Comparison of ENCODE assay signal across 8 cellular contexts in the genomic region with DNA sequence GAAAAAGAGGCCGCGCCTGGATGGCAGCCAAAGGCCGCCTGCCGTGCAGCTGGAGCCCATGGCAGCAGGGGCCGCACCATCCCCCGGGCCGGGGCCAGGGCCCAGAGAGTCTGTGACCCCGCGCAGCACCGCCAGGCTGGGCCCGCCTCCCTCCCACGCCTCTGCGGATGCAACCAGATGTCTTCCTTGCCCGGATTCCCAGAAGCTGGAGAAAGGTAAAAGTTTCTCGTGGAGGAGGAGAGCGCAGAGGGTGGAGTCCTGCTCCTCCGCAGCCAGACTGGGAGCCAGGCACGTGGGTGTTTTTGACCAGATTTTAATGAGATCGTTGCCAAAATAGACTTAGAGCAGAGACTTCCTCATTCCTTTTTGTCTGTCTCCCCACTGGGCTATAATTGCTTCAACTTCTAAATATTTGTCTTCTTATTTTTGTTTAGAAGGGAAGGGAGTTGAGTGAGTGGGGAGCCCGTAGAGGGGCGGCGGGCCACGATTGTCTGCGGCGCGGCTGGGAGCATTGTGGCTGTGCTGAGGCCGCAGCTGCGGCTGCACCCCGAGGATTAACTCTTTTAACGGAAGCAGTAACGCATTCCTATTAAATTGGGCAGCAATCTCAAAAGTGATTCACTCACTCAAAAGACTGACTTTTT. TPM values are rescaled to one million over a fixed set of nuclear protein-coding genes. Genes with fewer than 3 reads are reported as not detected.
DNase-seq lines count a peak whose midpoint lies in the region; ATAC-seq and TF ChIP-seq lines count a peak whose summit lies in the region.

No MANE protein-coding gene starts in this region.

- H3K4me1 ChIP-seq in BLaER1 = peaks cover 79% of the 10 kb centered on the region
- peaks cover 0 to 9% of the 10 kb centered on the region in 2 donors for H3K4me1 ChIP-seq in esophagus (ENCODE audit: control insufficient read depth in 2 of 2, insufficient read depth in 2 of 2, low read length in 1 of 2)
- H3K4me1 ChIP-seq in OCI-LY7 (ENCODE audit: insufficient read depth, low read length, poor library complexity, severe bottlenecking) = peaks cover 11% of the 10 kb centered on the region

- H3K79me2 ChIP-seq in OCI-LY7 (ENCODE audit: insufficient read depth, low read depth, low read length) = peaks cover 6% of the 10 kb centered on the region; the same call in 1 of the 2 replicates

- POLR2A ChIA-PET in OCI-LY7 (lab: Charles Lee) = no interaction called here

- peak overlapping the region; percentile 53 for H3K9ac ChIP-seq in BLaER1

- DNase-seq in NCI-H226 = peak; percentile 81
- no peak for DNase-seq in RPMI8226
- no peak for DNase-seq in OCI-LY7 (ENCODE audit: low spot score)
- DNase-seq in NCI-H748 treated with DMSO at 0.1 percent for 48 hours (lab: John Stamatoyannopoulos, UW) = no peak

- peak overlapping the region; percentile 55 to 85 (median 77) for H3K4me3 Mint-ChIP-seq in nephron

- BruUV-seq in OCI-LY7 (replicated peaks; lab: Mats Ljungman, UMichigan) = no TSS peak

- TF ChIP-seq CTCF in nephron (IDR thresholded peaks at IDR 0.05; ENCODE audit: unreplicated experiment in 3 of 3) = no peak
- TF ChIP-seq CTCF in OCI-LY7 (conservative IDR thresholded peaks at IDR 0.05; ENCODE audit: low read length) = no peak

- ATAC-seq in GM18517 (IDR thresholded peaks at IDR 0.05; ENCODE audit: unreplicated experiment) = no peak

- peaks cover 75% of the 10 kb centered on the region for H3K4me1 Mint-ChIP-seq in nephron

- H3K36me3 ChIP-seq in BLaER1 = peaks cover 45% of the 10 kb centered on the region
- H3K36me3 ChIP-seq in esophagus (ENCODE audit: control insufficient read depth in 2 of 2, insufficient read depth in 2 of 2, low read length in 1 of 2) = peaks cover 3 to 24% of the 10 kb centered on the region in 2 donors
- peaks cover 91% of the 10 kb centered on the region for H3K36me3 ChIP-seq in OCI-LY7 (ENCODE audit: insufficient read depth, low read length)

- H3K36me3 Mint-ChIP-seq in nephron (ENCODE audit: low read depth) = peaks cover 83% of the 10 kb centered on the region

- 27 to 28% methylated on average over 31 of the region's 31 CpGs for WGBS in esophagus, 2 donors

- H4K20me1 ChIP-seq in BLaER1 (peaks cover 17% of the 10 kb centered on the region; the same call in 1 of the 2 replicates), OCI-LY7 (ENCODE audit: insufficient read depth, low read length) (no peaks in the 10 kb centered on the region)

- H3K9me2 ChIP-seq in OCI-LY7 (ENCODE audit: insufficient read depth, low read length) = no peaks in the 10 kb centered on the region

- H3K27me3 Mint-ChIP-seq in nephron (ENCODE audit: low read depth) = no peaks in the 10 kb centered on the region

- H3K27me3 ChIP-seq in BLaER1 (no peaks in the 10 kb centered on the region), esophagus (ENCODE audit: control insufficient read depth in 1 of 2, insufficient read depth in 2 of 2, low read length in 2 of 2) (no peaks in the 10 kb centered on the region)

- no peak overlapping the region for H2AFZ ChIP-seq in OCI-LY7 (ENCODE audit: low read length)

- no peaks in the 10 kb centered on the region for H3K9me3 Mint-ChIP-seq in nephron

- H3K27ac Mint-ChIP-seq in nephron = peak overlapping the region; percentile 85 to 94 (median 88)

- H3K4me2 ChIP-seq in BLaER1 (peak overlapping the region; percentile 99), OCI-LY7 (ENCODE audit: low read length) (no peak overlapping the region)

- intact Hi-C loops in OCI-LY7 (cut with micrococcal nuclease; ENCODE audit: unreplicated experiment) = no loop called here

- H3K9me3 ChIP-seq in BLaER1 (no peaks in the 10 kb centered on the region), esophagus (ENCODE audit: control insufficient read depth in 2 of 2, insufficient read depth in 1 of 2, low read depth in 1 of 2, low read length in 1 of 2) (no peaks in the 10 kb centered on the region), OCI-LY7 (ENCODE audit: low read length) (no peaks in the 10 kb centered on the region)

- H3K27ac ChIP-seq in BLaER1 (peak overlapping the region; percentile 73), esophagus (ENCODE audit: low read depth in 2 of 2, low read length in 1 of 2) (peak overlapping the region; percentile 19 to 45), OCI-LY7 (ENCODE audit: low read depth, low read length, poor library complexity, severe bottlenecking) (no peak overlapping the region)

- CTCF ChIA-PET in OCI-LY7 (lab: Charles Lee; ENCODE audit: unreplicated experiment) = no interaction called here

- H3K4me3 ChIP-seq in BLaER1 (peak overlapping the region; percentile 55), esophagus (ENCODE audit: low read depth in 1 of 2, low read length in 2 of 2) (no peak overlapping the region), OCI-LY7 (ENCODE audit: low read depth, low read length, poor library complexity, severe bottlenecking) (no peak overlapping the region)

RNA-seq across cellular contexts. Expression of a gene that starts 22.8 kb away (rescaled TPM):
- polyA plus RNA-seq in esophagus = 100 to 1,000 TPM; 106 to 160 TPM
- total RNA-seq in OCI-LY7 (2014; rRNA removed; shearing (Covaris generic)) = 125 and 132 TPM in 2 replicates
- total RNA-seq in OCI-LY7 (2022) = 147 and 148 TPM in 2 replicates

RNA-seq across cellular contexts. Expression of a gene that starts 40.4 kb away (rescaled TPM):
- polyA plus RNA-seq in esophagus = 10 to 100 TPM; 10.9 to 18.4 TPM
- 9.7 and 14.4 TPM in 2 replicates for total RNA-seq in OCI-LY7 (2014; rRNA removed; shearing (Covaris generic))
- 17.6 and 27.5 TPM in 2 replicates for total RNA-seq in OCI-LY7 (2022)

RNA-seq across cellular contexts. Expression of a gene that starts 46.4 kb away (rescaled TPM):
- 10 to 100 TPM; 64.9 to 75.3 TPM for polyA plus RNA-seq in esophagus
- 170 and 210 TPM in 2 replicates for total RNA-seq in OCI-LY7 (2014; rRNA removed; shearing (Covaris generic))
- 373 and 383 TPM in 2 replicates for total RNA-seq in OCI-LY7 (2022)
